1 cellular context compared by ENCODE assay signal in genomic region chr14:95237956-95238355, GRCh38.
TF ChIP-seq lines count a peak whose summit lies in the region.

No MANE protein-coding gene starts in this region.

TF ChIP-seq in WTC11, 78 proteins besides CTCF, POLR2A, EP300 and RAD21 (continued from another document):
- TF ChIP-seq NFE2L1 (CRISPR knock-in tag; IDR thresholded peaks at IDR 0.05) (no peak), ETV6 (CRISPR knock-in tag; IDR thresholded peaks at IDR 0.05) (no peak), HMGA2 (CRISPR knock-in tag; IDR thresholded peaks at IDR 0.05) (no peak), ELF4 (CRISPR knock-in tag; IDR thresholded peaks at IDR 0.05; ENCODE audit: low read depth) (no peak), EMX1 (CRISPR knock-in tag; IDR thresholded peaks at IDR 0.05) (no peak)
